Comparison of ENCODE assay signal across 8 cellular contexts in genomic region chr11:61477734-61478148, GRCh38. TPM values are rescaled to one million over a fixed set of nuclear protein-coding genes. Genes with fewer than 3 reads are reported as not detected.
DNase-seq lines count a peak whose midpoint lies in the region; ATAC-seq and TF ChIP-seq lines count a peak whose summit lies in the region.

No MANE protein-coding gene starts in this region.

- no peak overlapping the region for H3K27ac Mint-ChIP-seq in activated naive CD8-positive, alpha-beta T cell treated with anti-CD3 and anti-CD28 coated beads, Interleukin-2, amount 50 U/mL, for 24 hours

- no peaks in the 10 kb centered on the region for H3K9me3 Mint-ChIP-seq in activated naive CD8-positive, alpha-beta T cell treated with anti-CD3 and anti-CD28 coated beads, Interleukin-2, amount 50 U/mL, for 24 hours

- H3K4me3 ChIP-seq in hepatocyte = no peak overlapping the region

- H3K4me3 Mint-ChIP-seq in activated naive CD8-positive, alpha-beta T cell treated with anti-CD3 and anti-CD28 coated beads, Interleukin-2, amount 50 U/mL, for 24 hours = no peak overlapping the region

- H3K36me3 Mint-ChIP-seq in activated naive CD8-positive, alpha-beta T cell treated with anti-CD3 and anti-CD28 coated beads, Interleukin-2, amount 50 U/mL, for 24 hours (ENCODE audit: low read depth) = no peaks in the 10 kb centered on the region

- in situ Hi-C loops in SK-MEL-5 (cut with HindIII; ENCODE audit: low pct_unique_long_range_greater_than_20kb, low sequenced_read_pairs) = no loop called here

- WGBS in hepatocyte (ENCODE audit: low lambda C conversion rate, missing lambda C conversion rate) = 7% methylated on average over 17 of the region's 18 CpGs

- H3K27me3 ChIP-seq in hepatocyte = no peaks in the 10 kb centered on the region

- no peaks in the 10 kb centered on the region for H4K20me1 ChIP-seq in hepatocyte (ENCODE audit: insufficient read depth, poor library complexity, severe bottlenecking)

- H2AFZ ChIP-seq in hepatocyte = no peak overlapping the region

- DNase-seq in NCI-H2196 (lab: John Stamatoyannopoulos, UW; ENCODE audit: unreplicated experiment) = peak; percentile 33
- DNase-seq in NCI-H2196 treated with DMSO at 0.1 percent for 48 hours (lab: John Stamatoyannopoulos, UW; ENCODE audit: unreplicated experiment) = no peak
- peak; percentile 22 for DNase-seq in SK-MEL-5 (ENCODE audit: low read depth, low spot score)
- peak; percentile 67 for DNase-seq in activated naive CD8-positive, alpha-beta T cell treated with anti-CD3 and anti-CD28 coated beads, Interleukin-2, amount 50 U/mL, for 24 hours
- peak; percentile 46 for DNase-seq in hepatocyte (ENCODE audit: low spot score)
- peak; percentile 47 for DNase-seq in stimulated activated CD4-positive, alpha-beta T cell treated with anti-CD3 and anti-CD28 coated beads, Interleukin-1b, Interleukin-23, amount 100 ng/mL, for 48 hours
- no peak for DNase-seq in H4 (ENCODE audit: low spot score)
- DNase-seq in KG1 (lab: John Stamatoyannopoulos, UW) = no peak

- peak overlapping the region; percentile 64 for H3K4me2 ChIP-seq in hepatocyte

- no peaks in the 10 kb centered on the region for H3K9me2 ChIP-seq in hepatocyte (replicated peaks; ENCODE audit: insufficient read depth)

- no peaks in the 10 kb centered on the region for H3K79me2 ChIP-seq in hepatocyte

- no peaks in the 10 kb centered on the region for H3K36me3 ChIP-seq in hepatocyte (replicated peaks; ENCODE audit: insufficient read depth, low read depth)

- peak; percentile 33 for ATAC-seq in activated naive CD8-positive, alpha-beta T cell treated with anti-CD3 and anti-CD28 coated beads, Interleukin-2, amount 50 U/mL, for 24 hours

- TF ChIP-seq CTCF in hepatocyte (IDR thresholded peaks at IDR 0.05; ENCODE audit: poor library complexity) = peak; percentile 95

- H3K27ac ChIP-seq in hepatocyte = no peak overlapping the region

- H3K27me3 Mint-ChIP-seq in activated naive CD8-positive, alpha-beta T cell treated with anti-CD3 and anti-CD28 coated beads, Interleukin-2, amount 50 U/mL, for 24 hours = no peaks in the 10 kb centered on the region

- H3K4me1 Mint-ChIP-seq in activated naive CD8-positive, alpha-beta T cell treated with anti-CD3 and anti-CD28 coated beads, Interleukin-2, amount 50 U/mL, for 24 hours = peaks cover 2% of the 10 kb centered on the region

- no peaks in the 10 kb centered on the region for H3K9me3 ChIP-seq in hepatocyte (ENCODE audit: low read depth)

- H3K4me1 ChIP-seq in hepatocyte (ENCODE audit: insufficient read depth) = no peaks in the 10 kb centered on the region

RNA-seq across cellular contexts. Expression of gene LRRC10B, which starts 30.8 kb away (rescaled TPM):
- total RNA-seq in SK-MEL-5 (2014; rRNA removed; shearing (Covaris generic)) = not detected in 2 replicates
- not detected in 2 replicates for polyA plus RNA-seq in SK-MEL-5 (2015; cell fraction: cytosol; rRNA removed)
- polyA plus RNA-seq in SK-MEL-5 (2015; cell fraction: nucleus; rRNA removed) = not detected in 2 replicates
- total RNA-seq in hepatocyte = 0.20 and 0.43 TPM in 2 replicates
- polyA plus RNA-seq in hepatocyte = 0.68 TPM in 1 of 2 replicates, not detected in the other
- total RNA-seq in H4 (2014; rRNA removed; shearing (Covaris generic)) = not detected in 2 replicates

RNA-seq across cellular contexts. Expression of gene SDHAF2, which starts 47.8 kb away (rescaled TPM):
- 43.5 and 45.4 TPM in 2 replicates for total RNA-seq in SK-MEL-5 (2014; rRNA removed; shearing (Covaris generic))
- polyA plus RNA-seq in SK-MEL-5 (2015; cell fraction: cytosol; rRNA removed) = 49.4 and 63.3 TPM in 2 replicates
- 20.9 and 41.8 TPM in 2 replicates for polyA plus RNA-seq in SK-MEL-5 (2015; cell fraction: nucleus; rRNA removed)
- total RNA-seq in hepatocyte = 47.8 and 62.3 TPM in 2 replicates
- 72.0 and 74.3 TPM in 2 replicates for polyA plus RNA-seq in hepatocyte
- total RNA-seq in H4 (2014; rRNA removed; shearing (Covaris generic)) = 56.5 and 67.8 TPM in 2 replicates

RNA-seq across cellular contexts. Expression of gene CPSF7, which starts 48.0 kb away (rescaled TPM):
- total RNA-seq in SK-MEL-5 (2014; rRNA removed; shearing (Covaris generic)) = 14.6 and 19.1 TPM in 2 replicates
- 52.0 and 59.1 TPM in 2 replicates for polyA plus RNA-seq in SK-MEL-5 (2015; cell fraction: cytosol; rRNA removed)
- 294 and 351 TPM in 2 replicates for polyA plus RNA-seq in SK-MEL-5 (2015; cell fraction: nucleus; rRNA removed)
- total RNA-seq in hepatocyte = 29.7 and 39.6 TPM in 2 replicates
- polyA plus RNA-seq in hepatocyte = 27.5 and 29.0 TPM in 2 replicates
- total RNA-seq in H4 (2014; rRNA removed; shearing (Covaris generic)) = 21.0 and 31.8 TPM in 2 replicates

Comparison
In these comparisons a context has a peak if more than half of its experiments do, and no peak if none do; other contexts are left out.
1. DNase-seq: peak in NCI-H2196 (single experiment), SK-MEL-5 (single experiment), activated naive CD8-positive, alpha-beta T cell treated with anti-CD3 and anti-CD28 coated beads, Interleukin-2, amount 50 U/mL, for 24 hours (single experiment), hepatocyte (single experiment) and stimulated activated CD4-positive, alpha-beta T cell treated with anti-CD3 and anti-CD28 coated beads, Interleukin-1b, Interleukin-23, amount 100 ng/mL, for 48 hours (single experiment); none in NCI-H2196 treated with DMSO at 0.1 percent for 48 hours (single experiment), H4 (single experiment) and KG1 (single experiment).